ENCODE assay signal across 22 cellular contexts in genomic region chr1:14919289-14919688, GRCh38.
"Had no signal": no experiment of that assay in that cellular context is flagged by ENCODE, and none has a peak within 500 bp of the region (broad histone marks: within the 10 kb centered on the region; RNA-seq: fewer than 3 reads in every experiment).

No MANE protein-coding gene starts in this region.

- H3K27me3 ChIP-seq: dorsolateral prefrontal cortex, esophagus muscularis mucosa, foreskin keratinocyte, gastroesophageal sphincter, hepatocyte had no signal

- H2AFZ ChIP-seq: hepatocyte had no signal

- H3K36me3 Mint-ChIP-seq: immature natural killer cell had no signal

- H3K4me1 ChIP-seq: foreskin keratinocyte, left lung, lower lobe of right lung had no signal

- DNase-seq: dermis blood vessel endothelial cell; dorsolateral prefrontal cortex; effector CD4-positive, alpha-beta T cell; effector memory CD4-positive, alpha-beta T cell; foreskin keratinocyte; hypothalamus; immature natural killer cell; islet precursor cell; kidney; kidney glomerular epithelial cell; left colon; left lung; left ventricle myocardium superior; lower lobe of right lung; mesendoderm; midbrain had no signal

- H3K9me3 Mint-ChIP-seq: immature natural killer cell had no signal

- H3K27ac Mint-ChIP-seq: immature natural killer cell had no signal

- H3K4me2 ChIP-seq: hepatocyte had no signal

- H3K9me3 ChIP-seq: esophagus muscularis mucosa, gastroesophageal sphincter, heart left ventricle, left lung, lower lobe of right lung had no signal

- H3K4me3 ChIP-seq: coronary artery, dorsolateral prefrontal cortex, esophagus muscularis mucosa, gastroesophageal sphincter, heart left ventricle, hepatocyte, left lung, lower lobe of right lung had no signal

- H3K4me3 Mint-ChIP-seq: immature natural killer cell had no signal

- H3K27ac ChIP-seq: coronary artery, dorsolateral prefrontal cortex, epithelial cell of prostate, esophagus muscularis mucosa, foreskin keratinocyte, gastroesophageal sphincter, heart left ventricle, hepatocyte, left lung, lower lobe of right lung had no signal

- H3K36me3 ChIP-seq: esophagus muscularis mucosa, gastroesophageal sphincter, heart left ventricle, left lung, lower lobe of right lung had no signal

- ATAC-seq: foreskin keratinocyte, gastroesophageal sphincter, heart left ventricle, left colon, left lung, left ventricle myocardium superior, lower lobe of right lung had no signal
